In the genomic region with DNA sequence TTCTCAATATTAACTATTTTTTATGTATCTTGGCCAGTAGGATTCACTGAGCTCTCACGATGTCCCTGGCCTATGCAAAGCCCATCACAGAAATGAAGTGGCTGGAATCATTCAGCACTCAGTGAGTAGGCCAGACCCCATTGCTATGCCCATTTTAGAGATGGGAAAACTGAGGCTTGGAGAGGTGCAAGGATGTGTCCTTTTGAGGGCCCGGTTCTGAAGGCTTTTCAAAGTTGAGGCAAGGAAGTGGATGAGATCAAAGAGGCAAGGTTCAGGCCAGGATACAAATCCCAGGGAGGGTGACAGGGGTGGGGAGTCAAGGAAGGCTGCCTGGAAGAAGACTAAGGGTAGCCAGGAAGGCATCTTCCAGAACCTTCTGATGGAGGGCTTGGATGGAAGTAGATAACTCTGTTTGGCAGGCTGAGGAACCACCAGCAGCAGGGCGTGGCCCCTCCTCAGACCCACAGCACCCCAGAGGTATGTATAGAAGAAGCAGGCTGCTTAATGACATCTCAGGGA, we compare ENCODE assay signal across 1 cellular context.
TF ChIP-seq lines count a peak whose summit lies in the region.

No MANE protein-coding gene starts in this region.

TF ChIP-seq in K562, 482 proteins besides CTCF, POLR2A, EP300 and RAD21 (continued from another document and continues in another):
- TF ChIP-seq, protein P1, sequence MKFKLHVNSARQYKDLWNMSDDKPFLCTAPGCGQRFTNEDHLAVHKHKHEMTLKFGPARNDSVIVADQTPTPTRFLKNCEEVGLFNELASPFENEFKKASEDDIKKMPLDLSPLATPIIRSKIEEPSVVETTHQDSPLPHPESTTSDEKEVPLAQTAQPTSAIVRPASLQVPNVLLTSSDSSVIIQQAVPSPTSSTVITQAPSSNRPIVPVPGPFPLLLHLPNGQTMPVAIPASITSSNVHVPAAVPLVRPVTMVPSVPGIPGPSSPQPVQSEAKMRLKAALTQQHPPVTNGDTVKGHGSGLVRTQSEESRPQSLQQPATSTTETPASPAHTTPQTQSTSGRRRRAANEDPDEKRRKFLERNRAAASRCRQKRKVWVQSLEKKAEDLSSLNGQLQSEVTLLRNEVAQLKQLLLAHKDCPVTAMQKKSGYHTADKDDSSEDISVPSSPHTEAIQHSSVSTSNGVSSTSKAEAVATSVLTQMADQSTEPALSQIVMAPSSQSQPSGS (CRISPR knock-in tag; IDR thresholded peaks at IDR 0.05): no peak
- TF ChIP-seq, protein P2, sequence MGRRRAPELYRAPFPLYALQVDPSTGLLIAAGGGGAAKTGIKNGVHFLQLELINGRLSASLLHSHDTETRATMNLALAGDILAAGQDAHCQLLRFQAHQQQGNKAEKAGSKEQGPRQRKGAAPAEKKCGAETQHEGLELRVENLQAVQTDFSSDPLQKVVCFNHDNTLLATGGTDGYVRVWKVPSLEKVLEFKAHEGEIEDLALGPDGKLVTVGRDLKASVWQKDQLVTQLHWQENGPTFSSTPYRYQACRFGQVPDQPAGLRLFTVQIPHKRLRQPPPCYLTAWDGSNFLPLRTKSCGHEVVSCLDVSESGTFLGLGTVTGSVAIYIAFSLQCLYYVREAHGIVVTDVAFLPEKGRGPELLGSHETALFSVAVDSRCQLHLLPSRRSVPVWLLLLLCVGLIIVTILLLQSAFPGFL (CRISPR knock-in tag; IDR thresholded peaks at IDR 0.05): no peak
- no peak for TF ChIP-seq ERF (CRISPR knock-in tag; IDR thresholded peaks at IDR 0.05)
- TF ChIP-seq NFE2 (IDR thresholded peaks at IDR 0.05; ENCODE audit: low read depth): no peak
- TF ChIP-seq ETV1 (tag; conservative IDR thresholded peaks at IDR 0.05; ENCODE audit: low read depth): 0 out of 2 replicates have a peak, but pooled peaks have one; percentile 26
- no peak for TF ChIP-seq C11orf30 (IDR thresholded peaks at IDR 0.05; ENCODE audit: low read depth)
- TF ChIP-seq HNRNPL (IDR thresholded peaks at IDR 0.05; ENCODE audit: low read depth, low read length): no peak
- no peak for TF ChIP-seq PRPF4 (IDR thresholded peaks at IDR 0.05; ENCODE audit: insufficient read depth, low read depth, low read length, poor library complexity, severe bottlenecking)
- TF ChIP-seq, protein P3, sequence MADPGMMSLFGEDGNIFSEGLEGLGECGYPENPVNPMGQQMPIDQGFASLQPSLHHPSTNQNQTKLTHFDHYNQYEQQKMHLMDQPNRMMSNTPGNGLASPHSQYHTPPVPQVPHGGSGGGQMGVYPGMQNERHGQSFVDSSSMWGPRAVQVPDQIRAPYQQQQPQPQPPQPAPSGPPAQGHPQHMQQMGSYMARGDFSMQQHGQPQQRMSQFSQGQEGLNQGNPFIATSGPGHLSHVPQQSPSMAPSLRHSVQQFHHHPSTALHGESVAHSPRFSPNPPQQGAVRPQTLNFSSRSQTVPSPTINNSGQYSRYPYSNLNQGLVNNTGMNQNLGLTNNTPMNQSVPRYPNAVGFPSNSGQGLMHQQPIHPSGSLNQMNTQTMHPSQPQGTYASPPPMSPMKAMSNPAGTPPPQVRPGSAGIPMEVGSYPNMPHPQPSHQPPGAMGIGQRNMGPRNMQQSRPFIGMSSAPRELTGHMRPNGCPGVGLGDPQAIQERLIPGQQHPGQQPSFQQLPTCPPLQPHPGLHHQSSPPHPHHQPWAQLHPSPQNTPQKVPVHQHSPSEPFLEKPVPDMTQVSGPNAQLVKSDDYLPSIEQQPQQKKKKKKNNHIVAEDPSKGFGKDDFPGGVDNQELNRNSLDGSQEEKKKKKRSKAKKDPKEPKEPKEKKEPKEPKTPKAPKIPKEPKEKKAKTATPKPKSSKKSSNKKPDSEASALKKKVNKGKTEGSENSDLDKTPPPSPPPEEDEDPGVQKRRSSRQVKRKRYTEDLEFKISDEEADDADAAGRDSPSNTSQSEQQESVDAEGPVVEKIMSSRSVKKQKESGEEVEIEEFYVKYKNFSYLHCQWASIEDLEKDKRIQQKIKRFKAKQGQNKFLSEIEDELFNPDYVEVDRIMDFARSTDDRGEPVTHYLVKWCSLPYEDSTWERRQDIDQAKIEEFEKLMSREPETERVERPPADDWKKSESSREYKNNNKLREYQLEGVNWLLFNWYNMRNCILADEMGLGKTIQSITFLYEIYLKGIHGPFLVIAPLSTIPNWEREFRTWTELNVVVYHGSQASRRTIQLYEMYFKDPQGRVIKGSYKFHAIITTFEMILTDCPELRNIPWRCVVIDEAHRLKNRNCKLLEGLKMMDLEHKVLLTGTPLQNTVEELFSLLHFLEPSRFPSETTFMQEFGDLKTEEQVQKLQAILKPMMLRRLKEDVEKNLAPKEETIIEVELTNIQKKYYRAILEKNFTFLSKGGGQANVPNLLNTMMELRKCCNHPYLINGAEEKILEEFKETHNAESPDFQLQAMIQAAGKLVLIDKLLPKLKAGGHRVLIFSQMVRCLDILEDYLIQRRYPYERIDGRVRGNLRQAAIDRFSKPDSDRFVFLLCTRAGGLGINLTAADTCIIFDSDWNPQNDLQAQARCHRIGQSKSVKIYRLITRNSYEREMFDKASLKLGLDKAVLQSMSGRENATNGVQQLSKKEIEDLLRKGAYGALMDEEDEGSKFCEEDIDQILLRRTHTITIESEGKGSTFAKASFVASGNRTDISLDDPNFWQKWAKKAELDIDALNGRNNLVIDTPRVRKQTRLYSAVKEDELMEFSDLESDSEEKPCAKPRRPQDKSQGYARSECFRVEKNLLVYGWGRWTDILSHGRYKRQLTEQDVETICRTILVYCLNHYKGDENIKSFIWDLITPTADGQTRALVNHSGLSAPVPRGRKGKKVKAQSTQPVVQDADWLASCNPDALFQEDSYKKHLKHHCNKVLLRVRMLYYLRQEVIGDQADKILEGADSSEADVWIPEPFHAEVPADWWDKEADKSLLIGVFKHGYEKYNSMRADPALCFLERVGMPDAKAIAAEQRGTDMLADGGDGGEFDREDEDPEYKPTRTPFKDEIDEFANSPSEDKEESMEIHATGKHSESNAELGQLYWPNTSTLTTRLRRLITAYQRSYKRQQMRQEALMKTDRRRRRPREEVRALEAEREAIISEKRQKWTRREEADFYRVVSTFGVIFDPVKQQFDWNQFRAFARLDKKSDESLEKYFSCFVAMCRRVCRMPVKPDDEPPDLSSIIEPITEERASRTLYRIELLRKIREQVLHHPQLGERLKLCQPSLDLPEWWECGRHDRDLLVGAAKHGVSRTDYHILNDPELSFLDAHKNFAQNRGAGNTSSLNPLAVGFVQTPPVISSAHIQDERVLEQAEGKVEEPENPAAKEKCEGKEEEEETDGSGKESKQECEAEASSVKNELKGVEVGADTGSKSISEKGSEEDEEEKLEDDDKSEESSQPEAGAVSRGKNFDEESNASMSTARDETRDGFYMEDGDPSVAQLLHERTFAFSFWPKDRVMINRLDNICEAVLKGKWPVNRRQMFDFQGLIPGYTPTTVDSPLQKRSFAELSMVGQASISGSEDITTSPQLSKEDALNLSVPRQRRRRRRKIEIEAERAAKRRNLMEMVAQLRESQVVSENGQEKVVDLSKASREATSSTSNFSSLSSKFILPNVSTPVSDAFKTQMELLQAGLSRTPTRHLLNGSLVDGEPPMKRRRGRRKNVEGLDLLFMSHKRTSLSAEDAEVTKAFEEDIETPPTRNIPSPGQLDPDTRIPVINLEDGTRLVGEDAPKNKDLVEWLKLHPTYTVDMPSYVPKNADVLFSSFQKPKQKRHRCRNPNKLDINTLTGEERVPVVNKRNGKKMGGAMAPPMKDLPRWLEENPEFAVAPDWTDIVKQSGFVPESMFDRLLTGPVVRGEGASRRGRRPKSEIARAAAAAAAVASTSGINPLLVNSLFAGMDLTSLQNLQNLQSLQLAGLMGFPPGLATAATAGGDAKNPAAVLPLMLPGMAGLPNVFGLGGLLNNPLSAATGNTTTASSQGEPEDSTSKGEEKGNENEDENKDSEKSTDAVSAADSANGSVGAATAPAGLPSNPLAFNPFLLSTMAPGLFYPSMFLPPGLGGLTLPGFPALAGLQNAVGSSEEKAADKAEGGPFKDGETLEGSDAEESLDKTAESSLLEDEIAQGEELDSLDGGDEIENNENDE (IDR thresholded peaks at IDR 0.05; ENCODE audit: low read depth, low read length): no peak
- no peak for TF ChIP-seq ZNF644 (tag; IDR thresholded peaks at IDR 0.05; ENCODE audit: low read depth)
- TF ChIP-seq, protein P4, sequence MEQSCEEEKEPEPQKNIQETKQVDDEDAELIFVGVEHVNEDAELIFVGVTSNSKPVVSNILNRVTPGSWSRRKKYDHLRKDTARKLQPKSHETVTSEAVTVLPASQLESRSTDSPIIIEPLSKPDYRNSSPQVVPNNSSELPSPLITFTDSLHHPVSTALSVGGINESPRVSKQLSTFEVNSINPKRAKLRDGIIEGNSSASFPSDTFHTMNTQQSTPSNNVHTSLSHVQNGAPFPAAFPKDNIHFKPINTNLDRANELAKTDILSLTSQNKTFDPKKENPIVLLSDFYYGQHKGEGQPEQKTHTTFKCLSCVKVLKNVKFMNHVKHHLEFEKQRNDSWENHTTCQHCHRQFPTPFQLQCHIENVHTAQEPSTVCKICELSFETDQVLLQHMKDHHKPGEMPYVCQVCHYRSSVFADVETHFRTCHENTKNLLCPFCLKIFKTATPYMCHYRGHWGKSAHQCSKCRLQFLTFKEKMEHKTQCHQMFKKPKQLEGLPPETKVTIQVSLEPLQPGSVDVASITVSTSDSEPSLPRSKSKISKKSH (CRISPR knock-in tag; IDR thresholded peaks at IDR 0.05): no peak
- TF ChIP-seq, protein P5, sequence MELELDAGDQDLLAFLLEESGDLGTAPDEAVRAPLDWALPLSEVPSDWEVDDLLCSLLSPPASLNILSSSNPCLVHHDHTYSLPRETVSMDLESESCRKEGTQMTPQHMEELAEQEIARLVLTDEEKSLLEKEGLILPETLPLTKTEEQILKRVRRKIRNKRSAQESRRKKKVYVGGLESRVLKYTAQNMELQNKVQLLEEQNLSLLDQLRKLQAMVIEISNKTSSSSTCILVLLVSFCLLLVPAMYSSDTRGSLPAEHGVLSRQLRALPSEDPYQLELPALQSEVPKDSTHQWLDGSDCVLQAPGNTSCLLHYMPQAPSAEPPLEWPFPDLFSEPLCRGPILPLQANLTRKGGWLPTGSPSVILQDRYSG (tag; conservative IDR thresholded peaks at IDR 0.05; ENCODE audit: low read depth): no peak
- 0 out of 2 replicates have a peak, but pooled peaks have one; percentile 6 for TF ChIP-seq STAT5A (IDR thresholded peaks at IDR 0.05; ENCODE audit: borderline replicate concordance, low read length)
- TF ChIP-seq, protein P6, sequence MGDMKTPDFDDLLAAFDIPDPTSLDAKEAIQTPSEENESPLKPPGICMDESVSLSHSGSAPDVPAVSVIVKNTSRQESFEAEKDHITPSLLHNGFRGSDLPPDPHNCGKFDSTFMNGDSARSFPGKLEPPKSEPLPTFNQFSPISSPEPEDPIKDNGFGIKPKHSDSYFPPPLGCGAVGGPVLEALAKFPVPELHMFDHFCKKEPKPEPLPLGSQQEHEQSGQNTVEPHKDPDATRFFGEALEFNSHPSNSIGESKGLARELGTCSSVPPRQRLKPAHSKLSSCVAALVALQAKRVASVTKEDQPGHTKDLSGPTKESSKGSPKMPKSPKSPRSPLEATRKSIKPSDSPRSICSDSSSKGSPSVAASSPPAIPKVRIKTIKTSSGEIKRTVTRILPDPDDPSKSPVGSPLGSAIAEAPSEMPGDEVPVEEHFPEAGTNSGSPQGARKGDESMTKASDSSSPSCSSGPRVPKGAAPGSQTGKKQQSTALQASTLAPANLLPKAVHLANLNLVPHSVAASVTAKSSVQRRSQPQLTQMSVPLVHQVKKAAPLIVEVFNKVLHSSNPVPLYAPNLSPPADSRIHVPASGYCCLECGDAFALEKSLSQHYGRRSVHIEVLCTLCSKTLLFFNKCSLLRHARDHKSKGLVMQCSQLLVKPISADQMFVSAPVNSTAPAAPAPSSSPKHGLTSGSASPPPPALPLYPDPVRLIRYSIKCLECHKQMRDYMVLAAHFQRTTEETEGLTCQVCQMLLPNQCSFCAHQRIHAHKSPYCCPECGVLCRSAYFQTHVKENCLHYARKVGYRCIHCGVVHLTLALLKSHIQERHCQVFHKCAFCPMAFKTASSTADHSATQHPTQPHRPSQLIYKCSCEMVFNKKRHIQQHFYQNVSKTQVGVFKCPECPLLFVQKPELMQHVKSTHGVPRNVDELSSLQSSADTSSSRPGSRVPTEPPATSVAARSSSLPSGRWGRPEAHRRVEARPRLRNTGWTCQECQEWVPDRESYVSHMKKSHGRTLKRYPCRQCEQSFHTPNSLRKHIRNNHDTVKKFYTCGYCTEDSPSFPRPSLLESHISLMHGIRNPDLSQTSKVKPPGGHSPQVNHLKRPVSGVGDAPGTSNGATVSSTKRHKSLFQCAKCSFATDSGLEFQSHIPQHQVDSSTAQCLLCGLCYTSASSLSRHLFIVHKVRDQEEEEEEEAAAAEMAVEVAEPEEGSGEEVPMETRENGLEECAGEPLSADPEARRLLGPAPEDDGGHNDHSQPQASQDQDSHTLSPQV (IDR thresholded peaks at IDR 0.05): peak; percentile 48
- TF ChIP-seq TCFL5 (CRISPR knock-in tag; conservative IDR thresholded peaks at IDR 0.05): no peak
- TF ChIP-seq, protein P7, sequence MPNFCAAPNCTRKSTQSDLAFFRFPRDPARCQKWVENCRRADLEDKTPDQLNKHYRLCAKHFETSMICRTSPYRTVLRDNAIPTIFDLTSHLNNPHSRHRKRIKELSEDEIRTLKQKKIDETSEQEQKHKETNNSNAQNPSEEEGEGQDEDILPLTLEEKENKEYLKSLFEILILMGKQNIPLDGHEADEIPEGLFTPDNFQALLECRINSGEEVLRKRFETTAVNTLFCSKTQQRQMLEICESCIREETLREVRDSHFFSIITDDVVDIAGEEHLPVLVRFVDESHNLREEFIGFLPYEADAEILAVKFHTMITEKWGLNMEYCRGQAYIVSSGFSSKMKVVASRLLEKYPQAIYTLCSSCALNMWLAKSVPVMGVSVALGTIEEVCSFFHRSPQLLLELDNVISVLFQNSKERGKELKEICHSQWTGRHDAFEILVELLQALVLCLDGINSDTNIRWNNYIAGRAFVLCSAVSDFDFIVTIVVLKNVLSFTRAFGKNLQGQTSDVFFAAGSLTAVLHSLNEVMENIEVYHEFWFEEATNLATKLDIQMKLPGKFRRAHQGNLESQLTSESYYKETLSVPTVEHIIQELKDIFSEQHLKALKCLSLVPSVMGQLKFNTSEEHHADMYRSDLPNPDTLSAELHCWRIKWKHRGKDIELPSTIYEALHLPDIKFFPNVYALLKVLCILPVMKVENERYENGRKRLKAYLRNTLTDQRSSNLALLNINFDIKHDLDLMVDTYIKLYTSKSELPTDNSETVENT (CRISPR knock-in tag; IDR thresholded peaks at IDR 0.05): no peak
- peak; percentile 100 for TF ChIP-seq BCOR (IDR thresholded peaks at IDR 0.05)
- no peak for TF ChIP-seq PPARD (CRISPR knock-in tag; IDR thresholded peaks at IDR 0.05)
- TF ChIP-seq, protein P8, sequence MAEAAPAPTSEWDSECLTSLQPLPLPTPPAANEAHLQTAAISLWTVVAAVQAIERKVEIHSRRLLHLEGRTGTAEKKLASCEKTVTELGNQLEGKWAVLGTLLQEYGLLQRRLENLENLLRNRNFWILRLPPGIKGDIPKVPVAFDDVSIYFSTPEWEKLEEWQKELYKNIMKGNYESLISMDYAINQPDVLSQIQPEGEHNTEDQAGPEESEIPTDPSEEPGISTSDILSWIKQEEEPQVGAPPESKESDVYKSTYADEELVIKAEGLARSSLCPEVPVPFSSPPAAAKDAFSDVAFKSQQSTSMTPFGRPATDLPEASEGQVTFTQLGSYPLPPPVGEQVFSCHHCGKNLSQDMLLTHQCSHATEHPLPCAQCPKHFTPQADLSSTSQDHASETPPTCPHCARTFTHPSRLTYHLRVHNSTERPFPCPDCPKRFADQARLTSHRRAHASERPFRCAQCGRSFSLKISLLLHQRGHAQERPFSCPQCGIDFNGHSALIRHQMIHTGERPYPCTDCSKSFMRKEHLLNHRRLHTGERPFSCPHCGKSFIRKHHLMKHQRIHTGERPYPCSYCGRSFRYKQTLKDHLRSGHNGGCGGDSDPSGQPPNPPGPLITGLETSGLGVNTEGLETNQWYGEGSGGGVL (CRISPR knock-in tag; IDR thresholded peaks at IDR 0.05): no peak
- TF ChIP-seq ZNF239 (CRISPR knock-in tag; IDR thresholded peaks at IDR 0.05): no peak
- TF ChIP-seq ZBTB8A (IDR thresholded peaks at IDR 0.05; ENCODE audit: partially characterized antibody): no peak
